9 cellular contexts compared by ENCODE assay signal in genomic region chr14:77158175-77158908, GRCh38. TPM values are rescaled to one million over a fixed set of nuclear protein-coding genes. Genes with fewer than 3 reads are reported as not detected.
DNase-seq lines count a peak whose midpoint lies in the region; ATAC-seq, FAIRE-seq and TF ChIP-seq lines count a peak whose summit lies in the region.
"Had no signal": no experiment of that assay in that cellular context is flagged by ENCODE, and none has a peak within 500 bp of the region (broad histone marks: within the 10 kb centered on the region; RNA-seq: fewer than 3 reads in every experiment).

No MANE protein-coding gene starts in this region.

- H4K20me1 ChIP-seq in K562 (replicated peaks; ENCODE audit: control insufficient read depth, insufficient read depth, low read length) = no peaks in the 10 kb centered on the region

- peaks cover 2 to 8% of the 10 kb centered on the region in 2 experiments; a peak in 3 of 5 replicates for H3K4me1 ChIP-seq in K562 (replicated peaks in 1 of 2; ENCODE audit: control insufficient read depth in 2 of 2, insufficient read depth in 2 of 2, low read length in 2 of 2)

- H3K9ac ChIP-seq in K562 (ENCODE audit: insufficient read depth in 1 of 2, low read depth in 2 of 2, low read length in 2 of 2) = no peak overlapping the region

- no peak for TF ChIP-seq EP300 in K562 (IDR thresholded peaks at IDR 0.05; ENCODE audit: low read length)

- in situ Hi-C loops in K562 (cut with MboI) = no loop called here
- in situ Hi-C loops in GM13976 (cut with MboI; ENCODE audit: low sequenced_read_pairs, unreplicated experiment) = no loop called here

- TF ChIP-seq CTCF in AG09319 (IDR thresholded peaks at IDR 0.05; ENCODE audit: low read depth, low read length) = no peak
- TF ChIP-seq CTCF in K562 (IDR thresholded peaks at IDR 0.05 in 2 of 3, conservative IDR thresholded peaks at IDR 0.05 in 1 of 3; ENCODE audit: insufficient read depth in 2 of 3, low read depth in 1 of 3, low read length in 3 of 3) = no peak
- no peak for TF ChIP-seq CTCF in GM13976 (IDR thresholded peaks at IDR 0.05; ENCODE audit: borderline replicate concordance, control extremely low read depth, extremely low read depth, insufficient read depth, missing control alignments)

- no peaks in the 10 kb centered on the region for H3K36me3 Mint-ChIP-seq in T-cell
- H3K36me3 Mint-ChIP-seq in stimulated activated naive B cell treated with anti-CD40 and anti-IgM and Interleukin-4, amounts not matched to agents 10 μg/mL and 1 μg/mL and 100 μg/mL, for 72 hours = no peaks in the 10 kb centered on the region

- H3K27me3 ChIP-seq in K562 (ENCODE audit: control insufficient read depth in 2 of 2, insufficient read depth in 2 of 2, low read length in 2 of 2) = peaks cover 0 to 31% of the 10 kb centered on the region in 2 experiments; a peak in 3 of 5 replicates

- DNase-seq in AG09319 (ENCODE audit: extremely low read depth, low read depth) (peak; percentile 24), NCI-H1092 treated with DMSO at 0.1 percent for 48 hours (lab: John Stamatoyannopoulos, UW) (peak; percentile 84), K562 (ENCODE audit: extremely low read depth in 1 of 4, low spot score in 3 of 4) (peak; percentile 34 to 52 (median 44)), left colon (no peak), T-cell (no peak), GM13976 (ENCODE audit: low spot score) (no peak)
- DNase-seq in stimulated activated naive B cell treated with anti-CD40 and anti-IgM and Interleukin-4, amounts not matched to agents 10 μg/mL and 1 μg/mL and 100 μg/mL, for 72 hours = no peak
- DNase-seq: naive B cell had no signal

- 2% methylated on average over 7 of the region's 19 CpGs for WGBS in K562 (ENCODE audit: insufficient coverage, low coverage, missing lambda C conversion rate)

- peaks cover 44 to 70% of the 10 kb centered on the region in 2 donors for H3K27me3 Mint-ChIP-seq in T-cell
- H3K27me3 Mint-ChIP-seq in stimulated activated naive B cell treated with anti-CD40 and anti-IgM and Interleukin-4, amounts not matched to agents 10 μg/mL and 1 μg/mL and 100 μg/mL, for 72 hours = peaks cover 65 to 71% of the 10 kb centered on the region in 2 donors

- no peak overlapping the region; the same call in 1 of the 2 replicates for H3K4me2 ChIP-seq in K562 (ENCODE audit: insufficient read depth, low read length)

- no peak overlapping the region for H3K27ac Mint-ChIP-seq in T-cell
- H3K27ac Mint-ChIP-seq in stimulated activated naive B cell treated with anti-CD40 and anti-IgM and Interleukin-4, amounts not matched to agents 10 μg/mL and 1 μg/mL and 100 μg/mL, for 72 hours = no peak overlapping the region

- H3K36me3 ChIP-seq in K562 (ENCODE audit: control insufficient read depth, insufficient read depth, low read length) = no peaks in the 10 kb centered on the region

- no peaks in the 10 kb centered on the region for H3K9me3 ChIP-seq in K562 (replicated peaks; ENCODE audit: control insufficient read depth, insufficient read depth, low read depth, low read length)

- TF ChIP-seq RAD21 in K562 (CRISPR knock-in tag; conservative IDR thresholded peaks at IDR 0.05 in 1 of 2, IDR thresholded peaks at IDR 0.05 in 1 of 2) = no peak

- no peaks in the 10 kb centered on the region for H3K9me1 ChIP-seq in K562 (ENCODE audit: control insufficient read depth, insufficient read depth, low read length)

- no peaks in the 10 kb centered on the region for H3K79me2 ChIP-seq in K562 (ENCODE audit: control insufficient read depth, insufficient read depth, low read length)

- no peak overlapping the region for H3K4me3 Mint-ChIP-seq in T-cell
- no peak overlapping the region for H3K4me3 Mint-ChIP-seq in stimulated activated naive B cell treated with anti-CD40 and anti-IgM and Interleukin-4, amounts not matched to agents 10 μg/mL and 1 μg/mL and 100 μg/mL, for 72 hours
- H3K4me3 Mint-ChIP-seq: naive B cell had no signal

- ATAC-seq in K562 (peak; percentile 94), left colon (peak; percentile 33), T-cell (replicated peaks in 1 of 4) (no peak), HG03025 (IDR thresholded peaks at IDR 0.05; ENCODE audit: low FRiP score, unreplicated experiment) (no peak)
- no peak for ATAC-seq in stimulated activated naive B cell treated with anti-CD40 and anti-IgM and Interleukin-4, amounts not matched to agents 10 μg/mL and 1 μg/mL and 100 μg/mL, for 72 hours (replicated peaks)

- POLR2A ChIA-PET in K562 (lab: Yijun Ruan, JAX) (interaction anchor here (0.6 kb wide), 1 partner anchor 10 kb away, joined by 5 read pairs; no protein-coding TSS in a partner anchor), T-cell (lab: Charles Lee) (no interaction called here)

- no TSS peak for BruUV-seq in K562 (replicated peaks; lab: Mats Ljungman, UMichigan)

- no peak for TF ChIP-seq POLR2A in K562 (conservative IDR thresholded peaks at IDR 0.05)

- H2AFZ ChIP-seq in K562 (ENCODE audit: low read depth, low read length) = no peak overlapping the region

- H3K4me1 Mint-ChIP-seq in T-cell = no peaks in the 10 kb centered on the region
- no peaks in the 10 kb centered on the region for H3K4me1 Mint-ChIP-seq in stimulated activated naive B cell treated with anti-CD40 and anti-IgM and Interleukin-4, amounts not matched to agents 10 μg/mL and 1 μg/mL and 100 μg/mL, for 72 hours

- no peaks in the 10 kb centered on the region for H3K9me3 Mint-ChIP-seq in T-cell
- no peaks in the 10 kb centered on the region for H3K9me3 Mint-ChIP-seq in stimulated activated naive B cell treated with anti-CD40 and anti-IgM and Interleukin-4, amounts not matched to agents 10 μg/mL and 1 μg/mL and 100 μg/mL, for 72 hours

- intact Hi-C loops in K562 (cut with micrococcal nuclease) (no loop called here), left colon (cut with DNase I, micrococcal nuclease) (no loop called here)

- peak; percentile 65 for FAIRE-seq in K562 (lab: Jason Lieb, UNC)

- H3K4me3 ChIP-seq in K562 = no peak overlapping the region

- H3K27ac ChIP-seq in K562 (ENCODE audit: extremely low read depth, low read depth, low read length) = no peak overlapping the region; the same call in 2 of the 3 replicates

- CTCF ChIA-PET in K562 (lab: Yijun Ruan, JAX; ENCODE audit: low intra/inter-chr PET ratio) (interaction anchor here (0.7 kb wide), 1 partner anchor 25 kb away, joined by 4 read pairs; no protein-coding TSS in a partner anchor), T-cell (lab: Charles Lee) (no interaction called here)

TF ChIP-seq in K562, 482 proteins besides CTCF, POLR2A, EP300 and RAD21 (continues in another document):
- no peak for TF ChIP-seq ZC3H8 (IDR thresholded peaks at IDR 0.05)
- peak; percentile 46 for TF ChIP-seq FOSL1 (tag; conservative IDR thresholded peaks at IDR 0.05)
- TF ChIP-seq KDM1A (IDR thresholded peaks at IDR 0.05) = peak in 1 of 2 experiments; percentile 22; a peak in 1 of 4 replicates
- TF ChIP-seq CBFA2T3 (IDR thresholded peaks at IDR 0.05) = 0 out of 2 replicates have a peak, but pooled peaks have one; percentile 5
- no peak for TF ChIP-seq COPS2 (conservative IDR thresholded peaks at IDR 0.05)
- TF ChIP-seq HNRNPL (IDR thresholded peaks at IDR 0.05; ENCODE audit: low read depth, low read length) = no peak
- TF ChIP-seq CBX8 (IDR thresholded peaks at IDR 0.05; ENCODE audit: borderline replicate concordance, extremely low read depth, low read depth, low read length, poor library complexity, severe bottlenecking) = no peak

RNA-seq across cellular contexts. Expression of gene ZDHHC22, which starts 16.8 kb away (rescaled TPM):
- not detected in 2 replicates for total RNA-seq in K562 (2011; cell fraction: chromatin; rRNA removed; ENCODE audit: low replicate concordance)
- not detected in 2 replicates for total RNA-seq in K562 (2011; cell fraction: nucleolus; rRNA removed)
- total RNA-seq in K562 (2011; cell fraction: nucleoplasm; rRNA removed) = not detected in 2 replicates
- total RNA-seq in K562 (2014; rRNA removed) = not detected in 2 replicates
- not detected in 2 replicates for total RNA-seq in K562 (2014; rRNA removed; fragmentation: Illumina TruSeq; extraction: Trizol)
- not detected in 2 replicates for total RNA-seq in K562 (2015; rRNA removed; fragmentation: Illumina TruSeq; extraction: Trizol)
- total RNA-seq in K562 (2021) = not detected in 2 replicates
- not detected in 2 replicates for polyA plus RNA-seq in K562 (2011; rRNA removed)
- polyA plus RNA-seq in K562 (2011; cell fraction: cytosol; rRNA removed) = not detected in 2 replicates
- not detected in 2 replicates for polyA plus RNA-seq in K562 (2011; cell fraction: nucleus; rRNA removed)
- polyA plus RNA-seq in K562 (2012) = not detected in 2 replicates
- polyA plus RNA-seq in K562 (2014; fragmentation: Illumina TruSeq; extraction: Trizol) = not detected in 2 replicates
- polyA plus RNA-seq in K562 (2014; fragmentation: Nextera tagmentation; extraction: Ambion mirVana) = not detected
- polyA plus RNA-seq in K562 (2014; rRNA removed) = not detected in 2 replicates
- not detected in 2 replicates for polyA minus RNA-seq in K562 (2011; rRNA and poly(A)+ RNA removed)
- not detected in 2 replicates for polyA minus RNA-seq in K562 (2011; cell fraction: cytosol; rRNA and poly(A)+ RNA removed)
- polyA minus RNA-seq in K562 (2011; cell fraction: nucleus; rRNA and poly(A)+ RNA removed) = not detected in 2 replicates
- not detected for total RNA-seq in left colon
- under 1 TPM in 1 of 5 donors, not detected in 4; 0.06 TPM for total RNA-seq in T-cell

RNA-seq across cellular contexts. Expression of gene TMEM63C, which starts 23.3 kb away (rescaled TPM):
- total RNA-seq in K562 (2011; cell fraction: chromatin; rRNA removed; ENCODE audit: low replicate concordance) = 0.25 TPM in 1 of 2 replicates, not detected in the other
- not detected in 2 replicates for total RNA-seq in K562 (2011; cell fraction: nucleolus; rRNA removed)
- total RNA-seq in K562 (2011; cell fraction: nucleoplasm; rRNA removed) = not detected in 2 replicates
- total RNA-seq in K562 (2014; rRNA removed) (not detected in 2 replicates), K562 (2014; rRNA removed; fragmentation: Illumina TruSeq; extraction: Trizol) (not detected in 2 replicates), K562 (2015; rRNA removed; fragmentation: Illumina TruSeq; extraction: Trizol) (0.57 TPM in 1 of 2 replicates, not detected in the other), K562 (2021) (not detected in 2 replicates), left colon (10 to 100 TPM; 22.4 to 43.0 TPM), T-cell (1 to 10 TPM in 3 of 5 donors, under 1 TPM in 2; 0.76 to 2.6 (median 1.3) TPM)
- polyA plus RNA-seq in K562 (2011; rRNA removed) (0.07 and 0.14 TPM in 2 replicates), K562 (2014; fragmentation: Illumina TruSeq; extraction: Trizol) (not detected in 2 replicates), K562 (2014; fragmentation: Nextera tagmentation; extraction: Ambion mirVana) (not detected), K562 (2014; rRNA removed) (not detected in 2 replicates)
- polyA plus RNA-seq in K562 (2011; cell fraction: cytosol; rRNA removed) = not detected in 2 replicates
- 0.08 TPM in 1 of 2 replicates, not detected in the other for polyA plus RNA-seq in K562 (2011; cell fraction: nucleus; rRNA removed)
- 0.15 TPM in 1 of 2 replicates, not detected in the other for polyA plus RNA-seq in K562 (2012)
- polyA minus RNA-seq in K562 (2011; rRNA and poly(A)+ RNA removed) = 0.03 TPM in 1 of 2 replicates, not detected in the other
- polyA minus RNA-seq in K562 (2011; cell fraction: cytosol; rRNA and poly(A)+ RNA removed) = not detected in 2 replicates
- polyA minus RNA-seq in K562 (2011; cell fraction: nucleus; rRNA and poly(A)+ RNA removed) = 0.13 TPM in 1 of 2 replicates, not detected in the other

Comparison
In these comparisons a context has a peak if more than half of its experiments do, and no peak if none do; other contexts are left out.
1. DNase-seq: peak in AG09319 (single experiment), NCI-H1092 treated with DMSO at 0.1 percent for 48 hours (single experiment) and K562 (4 of 4); none in left colon (0 of 2), T-cell (0 of 34), GM13976 (single experiment) and stimulated activated naive B cell treated with anti-CD40 and anti-IgM and Interleukin-4, amounts not matched to agents 10 μg/mL and 1 μg/mL and 100 μg/mL, for 72 hours (single experiment).
2. ATAC-seq: peak in K562 (single experiment) and left colon (single experiment); none in T-cell (0 of 4), stimulated activated naive B cell treated with anti-CD40 and anti-IgM and Interleukin-4, amounts not matched to agents 10 μg/mL and 1 μg/mL and 100 μg/mL, for 72 hours (0 of 2) and HG03025 (single experiment).
3. RNA of gene TMEM63C, which starts 23.3 kb away (total RNA-seq): 22.4 to 43.0 TPM in left colon; 0.76 to 2.6 TPM in T-cell and 0.25 to 0.57 TPM in K562; every median in the first group is over 4 times any median in the second.